In the genomic region with DNA sequence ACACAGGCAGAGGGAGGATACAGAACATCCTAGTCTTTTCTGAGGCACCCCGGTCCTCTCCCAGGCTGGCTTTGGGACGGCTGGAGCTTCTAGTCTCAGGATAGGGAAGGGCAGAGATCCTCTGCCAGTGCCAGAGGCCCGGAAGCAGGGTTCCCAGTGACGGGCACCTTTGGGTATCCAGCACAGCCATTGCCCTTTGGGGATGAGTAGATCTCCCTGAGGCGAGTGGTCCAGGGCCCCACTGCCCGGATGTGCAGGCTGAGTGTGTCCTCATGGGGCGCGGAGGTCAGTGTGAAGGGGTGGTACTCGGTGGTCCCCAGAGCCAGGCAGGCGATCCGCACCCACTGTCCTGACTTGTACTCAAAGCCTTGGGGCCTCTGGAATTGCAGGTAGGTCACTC, we compare ENCODE assay signal across 37 cellular contexts. TPM values are rescaled to one million over a fixed set of nuclear protein-coding genes. Genes with fewer than 3 reads are reported as not detected.
"Had no signal": no experiment of that assay in that cellular context is flagged by ENCODE, and none has a peak within 500 bp of the region (broad histone marks: within the 10 kb centered on the region; RNA-seq: fewer than 3 reads in every experiment).

No MANE protein-coding gene starts in this region.

- H3K36me3 Mint-ChIP-seq: activated naive CD8-positive, alpha-beta T cell had no signal

- H3K4me3 ChIP-seq: esophagus muscularis mucosa, gastrocnemius medialis had no signal

- H3K4me3 Mint-ChIP-seq: activated B cell treated with CpG ODN at 0.5 μM for 24 hours; activated CD8-positive, alpha-beta T cell treated with anti-CD3 and anti-CD28 coated beads for 36 hours; activated naive CD8-positive, alpha-beta T cell; activated T-helper 1 cell treated with anti-CD3 and anti-CD28 coated beads, Interleukin-12 subunit alpha, Interleukin-12 subunit beta, Interleukin-2, Interleukin-4 antibody, amounts not matched to agents 30 ng/mL and 10 ng/mL and 1 ng/mL, durations not matched to agents 14 hours and 24 hours and 36 hours; effector memory CD8-positive, alpha-beta T cell; T-helper 17 cell; T-helper 2 cell treated with Interferon-gamma antibody and Interleukin-4, amounts not matched to agents 5 μg/mL and 100 μg/mL, for 36 hours had no signal

- FAIRE-seq: astrocyte, bronchial epithelial cell, colon had no signal

- H3K27ac ChIP-seq: brain microvascular endothelial cell, esophagus muscularis mucosa, foreskin keratinocyte, gastrocnemius medialis, WERI-Rb-1 had no signal

- H3K36me3 ChIP-seq: brain microvascular endothelial cell, esophagus muscularis mucosa, gastrocnemius medialis, WERI-Rb-1 had no signal

- H3K27ac Mint-ChIP-seq: activated B cell treated with CpG ODN at 0.5 μM for 24 hours; activated CD8-positive, alpha-beta T cell treated with anti-CD3 and anti-CD28 coated beads for 36 hours; activated naive CD8-positive, alpha-beta T cell; activated T-helper 1 cell treated with anti-CD3 and anti-CD28 coated beads, Interleukin-12 subunit alpha, Interleukin-12 subunit beta, Interleukin-2, Interleukin-4 antibody, amounts not matched to agents 30 ng/mL and 10 ng/mL and 1 ng/mL, durations not matched to agents 14 hours and 24 hours and 36 hours; activated T-helper 2 cell treated with anti-CD3 and anti-CD28 coated beads, Interferon-gamma antibody, Interleukin-2, Interleukin-4, amounts not matched to agents 10 μg/mL and 5 μg/mL and 100 μg/mL, durations not matched to agents 14 hours and 24 hours and 36 hours; effector memory CD8-positive, alpha-beta T cell; T-helper 17 cell; T-helper 2 cell treated with Interferon-gamma antibody and Interleukin-4, amounts not matched to agents 5 μg/mL and 100 μg/mL, for 36 hours had no signal

- H3K4me1 Mint-ChIP-seq: activated B cell treated with CpG ODN at 0.5 μM for 24 hours had no signal

- H3K9me3 ChIP-seq: esophagus muscularis mucosa, gastrocnemius medialis had no signal

- ATAC-seq: activated CD4-positive, CD25-positive, alpha-beta regulatory T cell treated with anti-CD3 and anti-CD28 coated beads, Interleukin-2, amount 50 U/mL, for 24 hours; activated CD8-positive, alpha-beta T cell treated with anti-CD3 and anti-CD28 coated beads for 36 hours; effector memory CD8-positive, alpha-beta T cell; foreskin keratinocyte; gastrocnemius medialis; T-helper 17 cell had no signal

- DNase-seq: activated B cell treated with CpG ODN at 0.5 μM for 24 hours; activated CD4-positive, alpha-beta T cell treated with anti-CD3 and anti-CD28 coated beads for 48 hours; activated CD4-positive, alpha-beta T cell treated with anti-CD3 and anti-CD28 coated beads, Interleukin-2, amount 50 U/mL, for 1 hour; activated CD4-positive, alpha-beta T cell treated with anti-CD3 and anti-CD28 coated beads, Interleukin-2, amount 50 U/mL, for 48 hours; activated CD8-positive, alpha-beta memory T cell treated with anti-CD3 and anti-CD28 coated beads, Interleukin-2, amount 50 U/mL, for 48 hours; activated CD8-positive, alpha-beta T cell treated with anti-CD3 and anti-CD28 coated beads for 36 hours; activated gamma-delta T cell treated with Interleukin-2 at 50 U/mL for 16 hours; activated naive CD4-positive, alpha-beta T cell treated with anti-CD3 and anti-CD28 coated beads, Interleukin-2, amount 50 U/mL, for 16 hours; activated naive CD4-positive, alpha-beta T cell treated with Interleukin-2 at 50 U/mL for 16 hours; activated T-cell treated with anti-CD3 and anti-CD28 coated beads for 4 hours; amniotic stem cell; anterior cingulate cortex; brain microvascular endothelial cell; caudate nucleus; cortex of kidney; dermis blood vessel endothelial cell; effector CD4-positive, alpha-beta T cell; effector memory CD8-positive, alpha-beta T cell; erythroblast; foreskin keratinocyte; gastrocnemius medialis; glutamatergic neuron; T-helper 1 cell; T-helper 17 cell; T1000; WERI-Rb-1 had no signal

- H3K27me3 ChIP-seq: gastrocnemius medialis had no signal

- H3K9me3 Mint-ChIP-seq: activated B cell treated with CpG ODN at 0.5 μM for 24 hours; activated CD8-positive, alpha-beta T cell treated with anti-CD3 and anti-CD28 coated beads for 36 hours; activated T-helper 1 cell treated with anti-CD3 and anti-CD28 coated beads, Interleukin-12 subunit alpha, Interleukin-12 subunit beta, Interleukin-2, Interleukin-4 antibody, amounts not matched to agents 30 ng/mL and 10 ng/mL and 1 ng/mL, durations not matched to agents 14 hours and 24 hours and 36 hours; activated T-helper 2 cell treated with anti-CD3 and anti-CD28 coated beads, Interferon-gamma antibody, Interleukin-2, Interleukin-4, amounts not matched to agents 10 μg/mL and 5 μg/mL and 100 μg/mL, durations not matched to agents 14 hours and 24 hours and 36 hours; effector memory CD8-positive, alpha-beta T cell; T-helper 2 cell treated with Interferon-gamma antibody and Interleukin-4, amounts not matched to agents 5 μg/mL and 100 μg/mL, for 36 hours had no signal

- H3K4me1 ChIP-seq: esophagus muscularis mucosa, foreskin keratinocyte, gastrocnemius medialis had no signal

RNA-seq across cellular contexts. Expression of a gene that starts 18.3 kb away (rescaled TPM):
- total RNA-seq: activated B cell treated with CpG ODN at 0.5 μM for 24 hours; activated T-helper 1 cell treated with anti-CD3 and anti-CD28 coated beads, Interleukin-12 subunit alpha, Interleukin-12 subunit beta, Interleukin-2, Interleukin-4 antibody, amounts not matched to agents 30 ng/mL and 10 ng/mL and 1 ng/mL, durations not matched to agents 14 hours and 24 hours and 36 hours; activated T-helper 2 cell treated with anti-CD3 and anti-CD28 coated beads, Interferon-gamma antibody, Interleukin-2, Interleukin-4, amounts not matched to agents 10 μg/mL and 5 μg/mL and 100 μg/mL, durations not matched to agents 14 hours and 24 hours and 36 hours; chondrocyte; dermis blood vessel endothelial cell; gastrocnemius medialis had no signal

RNA-seq across cellular contexts. Expression of a gene that starts 18.5 kb away (rescaled TPM):
- total RNA-seq: activated B cell treated with CpG ODN at 0.5 μM for 24 hours; activated CD8-positive, alpha-beta memory T cell treated with anti-CD3 and anti-CD28 coated beads for 36 hours; activated CD8-positive, alpha-beta T cell treated with anti-CD3 and anti-CD28 coated beads for 36 hours; activated T-helper 1 cell treated with anti-CD3 and anti-CD28 coated beads, Interleukin-12 subunit alpha, Interleukin-12 subunit beta, Interleukin-2, Interleukin-4 antibody, amounts not matched to agents 30 ng/mL and 10 ng/mL and 1 ng/mL, durations not matched to agents 14 hours and 24 hours and 36 hours; activated T-helper 2 cell treated with anti-CD3 and anti-CD28 coated beads, Interferon-gamma antibody, Interleukin-2, Interleukin-4, amounts not matched to agents 10 μg/mL and 5 μg/mL and 100 μg/mL, durations not matched to agents 14 hours and 24 hours and 36 hours; astrocyte; bronchial epithelial cell; chondrocyte; dermis blood vessel endothelial cell; foreskin keratinocyte; gastrocnemius medialis; T-helper 17 cell had no signal
- polyA plus RNA-seq: foreskin keratinocyte had no signal

RNA-seq across cellular contexts. Expression of a gene that starts 34.0 kb away (rescaled TPM):
- total RNA-seq: activated CD8-positive, alpha-beta memory T cell treated with anti-CD3 and anti-CD28 coated beads for 36 hours; activated CD8-positive, alpha-beta T cell treated with anti-CD3 and anti-CD28 coated beads for 36 hours; activated T-helper 1 cell treated with anti-CD3 and anti-CD28 coated beads, Interleukin-12 subunit alpha, Interleukin-12 subunit beta, Interleukin-2, Interleukin-4 antibody, amounts not matched to agents 30 ng/mL and 10 ng/mL and 1 ng/mL, durations not matched to agents 14 hours and 24 hours and 36 hours; dermis blood vessel endothelial cell; gastrocnemius medialis had no signal

RNA-seq across cellular contexts. Expression of a gene that starts 34.1 kb away (rescaled TPM):
- total RNA-seq: activated CD8-positive, alpha-beta T cell treated with anti-CD3 and anti-CD28 coated beads for 36 hours; chondrocyte; dermis blood vessel endothelial cell had no signal
